8 cellular contexts compared by ENCODE assay signal in the genomic region with DNA sequence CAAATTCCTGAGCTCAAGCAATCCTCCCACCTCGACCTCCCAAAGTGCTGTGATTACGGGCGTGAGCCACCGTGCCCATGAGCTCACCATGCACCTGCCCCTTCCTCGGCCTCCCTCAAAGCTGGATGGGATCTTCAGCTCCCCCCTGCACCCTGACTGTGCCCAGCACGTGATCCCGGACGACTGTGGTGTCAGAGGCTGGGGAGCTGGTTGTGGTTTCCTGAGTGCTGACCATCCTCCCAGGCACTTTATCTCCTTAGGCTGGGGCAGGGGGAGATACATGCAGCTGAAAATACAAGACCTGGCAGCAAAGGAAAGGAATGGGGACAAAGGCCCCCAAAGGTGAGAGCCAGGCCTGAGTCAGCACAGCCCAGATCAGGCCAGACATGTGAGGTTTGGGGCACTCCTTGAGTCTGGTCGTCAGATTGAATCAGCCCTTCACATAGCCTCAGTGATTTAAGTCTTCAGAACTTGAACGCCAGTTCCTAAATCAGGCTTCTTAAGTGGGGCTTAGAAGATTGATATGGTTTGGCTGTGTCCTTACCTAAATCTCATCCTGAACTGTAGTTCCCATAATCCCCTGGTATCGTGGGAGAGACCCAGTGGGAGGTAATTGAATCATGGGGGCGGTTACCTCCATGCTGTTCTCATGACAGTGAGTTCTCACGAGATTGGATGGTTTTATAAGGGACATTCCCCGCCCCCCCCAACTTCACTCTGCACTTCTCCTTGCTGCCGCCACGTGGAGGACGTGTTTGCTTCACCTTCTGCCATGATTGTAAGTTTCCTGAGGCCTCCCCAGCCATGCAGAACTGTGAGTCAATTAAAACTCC. TPM values are rescaled to one million over a fixed set of nuclear protein-coding genes. Genes with fewer than 3 reads are reported as not detected.
DNase-seq lines count a peak whose midpoint lies in the region; ATAC-seq and TF ChIP-seq lines count a peak whose summit lies in the region.

No MANE protein-coding gene starts in this region.

- intact Hi-C loops in activated CD4-positive, alpha-beta memory T cell treated with anti-CD3 and anti-CD28 coated beads for 36 hours (cut with micrococcal nuclease), result loop anchor here (1.0 to 2.0 kb wide), 5 partner anchors 60 to 86 kb away; partner anchors contain the start of genes RFT1 and TKT

- H3K9me3 Mint-ChIP-seq in activated CD4-positive, alpha-beta memory T cell treated with anti-CD3 and anti-CD28 coated beads for 36 hours, result no peaks in the 10 kb centered on the region

- POLR2A ChIA-PET in activated CD4-positive, alpha-beta memory T cell treated with anti-CD3 and anti-CD28 coated beads for 36 hours (lab: Charles Lee), result interaction anchor here (0.9 to 1.2 kb wide), 3 partner anchors 66 to 82 kb away, joined by 3 to 5 read pairs (median 3); no protein-coding TSS in a partner anchor

- no peaks in the 10 kb centered on the region for H3K27me3 Mint-ChIP-seq in activated CD4-positive, alpha-beta memory T cell treated with anti-CD3 and anti-CD28 coated beads for 36 hours

- no peak overlapping the region for H3K27ac Mint-ChIP-seq in activated CD4-positive, alpha-beta memory T cell treated with anti-CD3 and anti-CD28 coated beads for 36 hours

- H3K4me1 Mint-ChIP-seq in activated CD4-positive, alpha-beta memory T cell treated with anti-CD3 and anti-CD28 coated beads for 36 hours (ENCODE audit: low read depth), result peaks cover 7% of the 10 kb centered on the region

- no peak for TF ChIP-seq EP300 in Ishikawa (IDR thresholded peaks at IDR 0.05; ENCODE audit: borderline replicate concordance)

- H3K4me3 Mint-ChIP-seq in activated CD4-positive, alpha-beta memory T cell treated with anti-CD3 and anti-CD28 coated beads for 36 hours, result no peak overlapping the region

- no peaks in the 10 kb centered on the region for H3K36me3 Mint-ChIP-seq in activated CD4-positive, alpha-beta memory T cell treated with anti-CD3 and anti-CD28 coated beads for 36 hours

- no peak for TF ChIP-seq RAD21 in Ishikawa (IDR thresholded peaks at IDR 0.05; ENCODE audit: low read depth)

- peak; percentile 63 for ATAC-seq in GM18502 (IDR thresholded peaks at IDR 0.05; ENCODE audit: poor library complexity, unreplicated experiment)
- ATAC-seq in HG02840 (IDR thresholded peaks at IDR 0.05; ENCODE audit: low FRiP score, unreplicated experiment), result no peak
- no peak for ATAC-seq in GM18870 (IDR thresholded peaks at IDR 0.05; ENCODE audit: unreplicated experiment)

- DNase-seq in activated CD4-positive, alpha-beta memory T cell treated with anti-CD3 and anti-CD28 coated beads for 36 hours, result peak; percentile 77
- DNase-seq in islet precursor cell, result peak; percentile 71
- DNase-seq in NCI-H526 treated with DMSO at 0.1 percent for 48 hours (lab: John Stamatoyannopoulos, UW), result no peak
- DNase-seq in NCI-H1092 treated with DMSO at 0.1 percent for 48 hours (lab: John Stamatoyannopoulos, UW), result no peak

- CTCF ChIA-PET in activated CD4-positive, alpha-beta memory T cell treated with anti-CD3 and anti-CD28 coated beads for 36 hours (lab: Charles Lee), result interaction anchor here (0.6 to 5.9 kb wide), 31 partner anchors 12 to 291 kb away, joined by 3 to 141 read pairs (median 5); partner anchors contain the start of gene PRKCD

TF ChIP-seq in Ishikawa, 13 proteins besides CTCF, POLR2A, EP300 and RAD21:
- peak; percentile 52; the same call in 1 of the 2 replicates for TF ChIP-seq TAF1 (IDR thresholded peaks at IDR 0.05; ENCODE audit: low read depth)
- peak; percentile 51; the same call in 1 of the 2 replicates for TF ChIP-seq USF1 (IDR thresholded peaks at IDR 0.05)
- TF ChIP-seq CEBPB (IDR thresholded peaks at IDR 0.05), result no peak
- TF ChIP-seq ZBTB7A (IDR thresholded peaks at IDR 0.05; ENCODE audit: low read depth), result no peak

RNA-seq across cellular contexts. Expression of gene PRKCD, which starts 35.8 kb away (rescaled TPM):
- total RNA-seq in activated CD4-positive, alpha-beta memory T cell treated with anti-CD3 and anti-CD28 coated beads for 36 hours, result 10 to 100 TPM; 23.8 to 25.9 TPM

RNA-seq across cellular contexts. Expression of gene TKT, which starts 59.0 kb away (rescaled TPM):
- total RNA-seq in activated CD4-positive, alpha-beta memory T cell treated with anti-CD3 and anti-CD28 coated beads for 36 hours, result 100 to 1,000 TPM; 252 to 254 TPM

Comparison
In these comparisons a context has a peak if more than half of its experiments do, and no peak if none do; other contexts are left out.
1. DNase-seq: peak in activated CD4-positive, alpha-beta memory T cell treated with anti-CD3 and anti-CD28 coated beads for 36 hours (single experiment) and islet precursor cell (single experiment); none in NCI-H526 treated with DMSO at 0.1 percent for 48 hours (single experiment) and NCI-H1092 treated with DMSO at 0.1 percent for 48 hours (single experiment).